In the genomic region with DNA sequence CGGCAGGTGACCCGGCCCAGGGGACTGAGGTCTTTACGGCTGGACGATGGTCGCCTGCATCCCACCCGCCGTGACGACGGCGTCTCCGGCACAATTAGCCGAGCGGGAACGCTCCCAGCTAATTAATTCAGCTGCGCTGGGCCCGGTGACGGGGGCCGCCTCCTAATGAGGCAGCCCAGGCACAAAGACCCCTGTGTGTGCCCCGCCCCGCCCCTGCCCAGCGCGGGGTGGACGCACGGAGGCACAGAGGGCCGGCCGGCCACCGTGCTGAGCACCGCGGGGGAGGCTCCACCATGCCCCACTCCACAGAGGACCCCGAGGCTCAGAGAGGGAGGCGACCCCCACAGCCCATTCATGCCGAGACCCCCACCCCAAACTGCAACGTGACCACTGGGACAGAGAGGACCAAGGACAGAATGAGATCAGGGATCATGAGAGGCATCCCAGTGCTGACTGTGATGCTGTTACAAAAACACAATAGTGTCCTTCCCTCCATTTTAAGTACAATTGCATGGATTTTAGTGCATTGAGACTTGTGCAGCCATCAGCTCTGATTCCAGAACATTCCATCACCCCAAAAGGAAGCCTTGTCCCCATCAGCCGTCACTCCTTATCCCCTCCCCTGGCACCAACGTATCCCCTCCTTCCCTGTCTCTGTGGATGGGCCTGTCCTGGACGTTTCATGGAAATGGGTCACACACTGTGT, we compare ENCODE assay signal across 1 cellular context.
TF ChIP-seq lines count a peak whose summit lies in the region.

No MANE protein-coding gene starts in this region.

TF ChIP-seq in H1, 55 proteins besides CTCF, POLR2A, EP300 and RAD21:
- no peak for TF ChIP-seq ZNF274 (IDR thresholded peaks at IDR 0.05; ENCODE audit: borderline replicate concordance, extremely low read depth, low read length)
- no peak for TF ChIP-seq BRCA1 (IDR thresholded peaks at IDR 0.05; ENCODE audit: low read depth, low read length)
- TF ChIP-seq HDAC6 (IDR thresholded peaks at IDR 0.05; ENCODE audit: low read depth, low read length): no peak
- TF ChIP-seq SIX5 (IDR thresholded peaks at IDR 0.05; ENCODE audit: low read depth, low read length): no peak
- TF ChIP-seq CHD2 (IDR thresholded peaks at IDR 0.05; ENCODE audit: low read length): no peak
- no peak for TF ChIP-seq NRF1 (IDR thresholded peaks at IDR 0.05; ENCODE audit: low read depth, low read length)
- TF ChIP-seq POLR2AphosphoS5 (IDR thresholded peaks at IDR 0.05; ENCODE audit: low read depth, low read length): no peak
- TF ChIP-seq CHD1 (IDR thresholded peaks at IDR 0.05; ENCODE audit: low read depth, low read length): no peak
- no peak for TF ChIP-seq ASH2L (IDR thresholded peaks at IDR 0.05; ENCODE audit: low read length)
